ENCODE assay signal across 26 cellular contexts in the genomic region with DNA sequence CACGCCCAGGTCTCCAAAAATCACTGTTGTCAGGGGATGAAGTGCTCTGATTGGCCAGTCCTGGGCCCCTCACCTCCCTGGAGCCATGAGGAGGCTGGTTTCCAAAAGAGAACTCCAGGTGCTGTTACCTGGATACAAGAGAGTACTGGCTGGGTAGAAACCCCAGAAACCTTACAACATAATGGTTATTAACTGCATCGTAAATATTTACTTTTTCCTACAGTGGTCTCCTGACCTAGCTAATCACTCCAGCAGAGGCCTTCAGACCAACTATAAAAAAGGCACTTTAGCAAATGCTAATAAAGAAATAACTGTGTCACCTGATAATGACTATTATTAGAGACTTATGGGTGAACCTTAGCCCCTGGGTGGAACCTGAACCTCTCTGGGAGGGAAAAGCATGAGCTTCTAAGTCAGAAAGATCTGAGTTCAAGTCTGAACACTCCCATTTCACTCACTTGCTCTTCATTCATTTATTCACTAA. TPM values are rescaled to one million over a fixed set of nuclear protein-coding genes. Genes with fewer than 3 reads are reported as not detected.
DNase-seq lines count a peak whose midpoint lies in the region; ATAC-seq, FAIRE-seq and TF ChIP-seq lines count a peak whose summit lies in the region.
"Had no signal": no experiment of that assay in that cellular context is flagged by ENCODE, and none has a peak within 500 bp of the region (broad histone marks: within the 10 kb centered on the region; RNA-seq: fewer than 3 reads in every experiment).

No MANE protein-coding gene starts in this region.

- H3K4me3 Mint-ChIP-seq in T-helper 17 cell, result no peak overlapping the region
- H3K4me3 Mint-ChIP-seq: activated CD4-positive, alpha-beta T cell treated with anti-CD3 and anti-CD28 coated beads, Interleukin-2, amount 10 ng/mL, durations not matched to agents 24 days and 14 days; activated naive CD8-positive, alpha-beta T cell treated with anti-CD3 and anti-CD28 coated beads for 36 hours; memory B cell; naive B cell; T-cell had no signal

- ATAC-seq in body of pancreas, result peak; percentile 64
- no peak for ATAC-seq in T-helper 17 cell
- ATAC-seq: esophagus mucosa, gastrocnemius medialis, T-cell had no signal

- no peaks in the 10 kb centered on the region for H3K4me1 Mint-ChIP-seq in T-helper 17 cell

- H3K4me1 ChIP-seq in body of pancreas (peaks cover 14% of the 10 kb centered on the region), small intestine (ENCODE audit: control insufficient read depth in 2 of 2, insufficient read depth in 1 of 2, low read depth in 1 of 2, low read length in 1 of 2) (peaks cover 0 to 6% of the 10 kb centered on the region in 2 donors)
- H3K4me1 ChIP-seq: thyroid gland had no signal

- H3K27me3 ChIP-seq in body of pancreas, result no peaks in the 10 kb centered on the region
- no peaks in the 10 kb centered on the region for H3K27me3 ChIP-seq in small intestine (ENCODE audit: control insufficient read depth in 2 of 2, insufficient read depth in 2 of 2, low read length in 2 of 2)
- H3K27me3 ChIP-seq: gastrocnemius medialis, thyroid gland had no signal

- peak; percentile 62 for DNase-seq in HT-29 (ENCODE audit: low spot score)
- peak; percentile 11 for DNase-seq in NCI-H2029 treated with DMSO at 0.1 percent for 48 hours (lab: John Stamatoyannopoulos, UW)
- DNase-seq in body of pancreas, result peak in 3 of 4 donors; percentile 33 to 36 (median 35)
- DNase-seq in small intestine, result peak; percentile 94
- no peak for DNase-seq in SK-N-DZ (ENCODE audit: low spot score)
- no peak for DNase-seq in NCI-H226
- no peak for DNase-seq in T-helper 17 cell
- no peak for DNase-seq in activated CD8-positive, alpha-beta memory T cell treated with anti-CD3 and anti-CD28 coated beads for 24 hours
- DNase-seq: activated CD4-positive, alpha-beta T cell treated with anti-CD3 and anti-CD28 coated beads, Interleukin-2, amount 10 ng/mL, durations not matched to agents 24 days and 14 days; activated naive CD8-positive, alpha-beta T cell treated with anti-CD3 and anti-CD28 coated beads for 36 hours; effector CD8-positive, alpha-beta T cell; gastrocnemius medialis; kidney; naive B cell; NCI-H1436; Right ventricle myocardium superior; stimulated activated naive CD4-positive, alpha-beta T cell treated with Interleukin-2 at 50 U/mL for 16 hours; T-cell; thyroid gland had no signal

- FAIRE-seq in small intestine (lab: Jason Lieb, UNC), result no peak
- FAIRE-seq: G401.6, kidney had no signal

- 51 to 64% methylated on average over 2 of the region's 2 CpGs for WGBS in body of pancreas, 2 donors
- 8 to 63% (median 36%) methylated on average over 2 of the region's 2 CpGs for WGBS in small intestine, 3 donors

- peak overlapping the region in 1 of 4 donors; percentile 9 for H3K27ac ChIP-seq in body of pancreas
- H3K27ac ChIP-seq in small intestine (ENCODE audit: low read depth in 1 of 2, low read length in 1 of 2), result peak overlapping the region; percentile 62 to 82
- H3K27ac ChIP-seq: gastrocnemius medialis, thyroid gland had no signal

- H3K27me3 Mint-ChIP-seq in T-helper 17 cell, result peaks cover 23% of the 10 kb centered on the region
- H3K27me3 Mint-ChIP-seq: activated CD4-positive, alpha-beta T cell treated with anti-CD3 and anti-CD28 coated beads, Interleukin-2, amount 10 ng/mL, durations not matched to agents 24 days and 14 days; activated naive CD8-positive, alpha-beta T cell treated with anti-CD3 and anti-CD28 coated beads for 36 hours had no signal

- intact Hi-C loops in body of pancreas (cut with DNase I), result no loop called here

- no peaks in the 10 kb centered on the region for H3K9me3 ChIP-seq in body of pancreas
- H3K9me3 ChIP-seq in small intestine (ENCODE audit: control insufficient read depth, low read depth), result no peaks in the 10 kb centered on the region
- H3K9me3 ChIP-seq in T-helper 17 cell (ENCODE audit: control insufficient read depth, low read length, poor library complexity, severe bottlenecking), result no peaks in the 10 kb centered on the region
- H3K9me3 ChIP-seq: gastrocnemius medialis, thyroid gland had no signal

- no peak for TF ChIP-seq POLR2A in body of pancreas (IDR thresholded peaks at IDR 0.05)

- H3K4me3 ChIP-seq in body of pancreas (no peak overlapping the region), small intestine (ENCODE audit: low read depth in 1 of 2, low read length in 2 of 2) (no peak overlapping the region)
- H3K4me3 ChIP-seq: gastrocnemius medialis, thyroid gland had no signal

- H3K36me3 ChIP-seq in body of pancreas (replicated peaks in 1 of 2; ENCODE audit: insufficient read depth in 1 of 2, low read depth in 2 of 2) (no peaks in the 10 kb centered on the region), small intestine (ENCODE audit: control insufficient read depth in 2 of 2, insufficient read depth in 2 of 2, low read length in 2 of 2) (no peaks in the 10 kb centered on the region)
- H3K36me3 ChIP-seq: gastrocnemius medialis, thyroid gland had no signal

- no peak for TF ChIP-seq CTCF in body of pancreas (IDR thresholded peaks at IDR 0.05)

- no peak overlapping the region for H3K27ac Mint-ChIP-seq in T-helper 17 cell
- H3K27ac Mint-ChIP-seq: activated CD4-positive, alpha-beta T cell treated with anti-CD3 and anti-CD28 coated beads, Interleukin-2, amount 10 ng/mL, durations not matched to agents 24 days and 14 days; activated naive CD8-positive, alpha-beta T cell treated with anti-CD3 and anti-CD28 coated beads for 36 hours; activated T-helper 2 cell treated with anti-CD3 and anti-CD28 coated beads, Interferon-gamma antibody, Interleukin-2, Interleukin-4, amounts not matched to agents 10 μg/mL and 5 μg/mL and 100 μg/mL, durations not matched to agents 14 hours and 24 hours and 36 hours; memory B cell; naive B cell; T-cell had no signal

- no peaks in the 10 kb centered on the region for H3K36me3 Mint-ChIP-seq in T-helper 17 cell (ENCODE audit: low read depth)
- H3K36me3 Mint-ChIP-seq: activated naive CD8-positive, alpha-beta T cell treated with anti-CD3 and anti-CD28 coated beads for 36 hours; memory B cell; naive B cell; T-cell had no signal

RNA-seq across cellular contexts. Expression of gene IGSF23, which starts 1.5 kb away (rescaled TPM):
- not detected in 2 replicates for total RNA-seq in HT-29 (2014; rRNA removed; shearing (Covaris generic))
- total RNA-seq in body of pancreas (1 to 10 TPM in 1 of 2 donors, not detected in 1; 3.1 TPM), T-helper 17 cell (not detected)
- 10 to 100 TPM in 2 of 3 donors, 1 to 10 TPM in 1; 5.8 to 54.3 (median 23.8) TPM for polyA plus RNA-seq in small intestine
- polyA plus RNA-seq in SK-N-DZ (2014; cell fraction: cytosol; rRNA removed), result not detected in 2 replicates
- not detected in 2 replicates for polyA plus RNA-seq in SK-N-DZ (2014; cell fraction: nucleus; rRNA removed)
- total RNA-seq: activated CD4-positive, alpha-beta T cell treated with anti-CD3 and anti-CD28 coated beads, Interleukin-2, amount 10 ng/mL, durations not matched to agents 24 days and 14 days; activated naive CD8-positive, alpha-beta T cell treated with anti-CD3 and anti-CD28 coated beads for 36 hours; activated T-helper 2 cell treated with anti-CD3 and anti-CD28 coated beads, Interferon-gamma antibody, Interleukin-2, Interleukin-4, amounts not matched to agents 10 μg/mL and 5 μg/mL and 100 μg/mL, durations not matched to agents 14 hours and 24 hours and 36 hours; chondrocyte; esophagus mucosa; gastrocnemius medialis; kidney; NCI-H460; osteocyte; Right ventricle myocardium superior; T-cell; thyroid gland had no signal

RNA-seq across cellular contexts. Expression of gene PVR, which starts 31.9 kb away (rescaled TPM):
- total RNA-seq in HT-29 (2014; rRNA removed; shearing (Covaris generic)), result 204 and 206 TPM in 2 replicates
- 10 to 100 TPM; 36.8 to 55.4 TPM for total RNA-seq in body of pancreas
- 10 to 100 TPM; 19.9 to 26.0 (median 22.2) TPM for polyA plus RNA-seq in small intestine
- 16.6 and 18.6 TPM in 2 replicates for polyA plus RNA-seq in SK-N-DZ (2014; cell fraction: cytosol; rRNA removed)
- 8.1 and 8.3 TPM in 2 replicates for polyA plus RNA-seq in SK-N-DZ (2014; cell fraction: nucleus; rRNA removed)
- under 1 TPM; 0.70 to 0.94 TPM for total RNA-seq in T-helper 17 cell

RNA-seq across cellular contexts. Expression of gene CEACAM19, which starts 59.4 kb away (rescaled TPM):
- total RNA-seq in HT-29 (2014; rRNA removed; shearing (Covaris generic)), result 1.0 and 2.2 TPM in 2 replicates
- total RNA-seq in body of pancreas (1 to 10 TPM; 3.9 to 5.3 TPM), T-helper 17 cell (under 1 TPM; 0.27 to 0.39 TPM)
- 10 to 100 TPM in 2 of 3 donors, 1 to 10 TPM in 1; 4.3 to 25.7 (median 17.4) TPM for polyA plus RNA-seq in small intestine
- polyA plus RNA-seq in SK-N-DZ (2014; cell fraction: cytosol; rRNA removed), result 0.08 and 0.18 TPM in 2 replicates
- polyA plus RNA-seq in SK-N-DZ (2014; cell fraction: nucleus; rRNA removed), result 0.07 and 0.75 TPM in 2 replicates

Comparison
In these comparisons a context has a peak if more than half of its experiments do, and no peak if none do; other contexts are left out.
1. DNase-seq: peak in HT-29 (single experiment), NCI-H2029 treated with DMSO at 0.1 percent for 48 hours (single experiment), body of pancreas (3 of 4) and small intestine (single experiment); none in SK-N-DZ (single experiment), NCI-H226 (single experiment), T-helper 17 cell (0 of 3) and activated CD8-positive, alpha-beta memory T cell treated with anti-CD3 and anti-CD28 coated beads for 24 hours (single experiment).
2. RNA of gene PVR, which starts 31.9 kb away (total RNA-seq): 204 to 206 TPM in HT-29 and 36.8 to 55.4 TPM in body of pancreas; 0.70 to 0.94 TPM in T-helper 17 cell; every median in the first group is over 10 times any median in the second.